29 cellular contexts compared by ENCODE assay signal in the genomic region with DNA sequence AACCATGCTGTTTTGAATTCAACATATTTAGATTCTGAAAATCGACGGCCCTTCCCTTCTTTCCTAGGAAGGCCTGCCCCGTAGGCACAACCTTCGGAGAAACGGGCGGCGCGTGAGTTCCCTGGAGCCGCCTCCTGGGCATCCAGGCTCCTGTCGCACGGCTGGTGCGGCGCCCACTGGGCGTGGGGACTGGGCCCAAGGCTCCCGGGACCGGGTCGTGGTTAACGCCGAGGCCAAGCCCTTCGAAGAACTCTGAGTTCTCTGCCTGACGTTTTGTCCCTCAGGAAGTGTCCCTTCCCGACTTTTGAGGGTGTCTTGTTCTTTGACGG. TPM values are rescaled to one million over a fixed set of nuclear protein-coding genes. Genes with fewer than 3 reads are reported as not detected.
A peak's percentile ranks its signal among the peaks of the same experiment; 100 is the strongest.
DNase-seq lines count a peak whose midpoint lies in the region; ATAC-seq, FAIRE-seq and TF ChIP-seq lines count a peak whose summit lies in the region.
"Had no signal": no experiment of that assay in that cellular context is flagged by ENCODE, and none has a peak within 500 bp of the region (broad histone marks: within the 10 kb centered on the region; RNA-seq: fewer than 3 reads in every experiment).

No MANE protein-coding gene starts in this region.

- H3K27ac ChIP-seq in right atrium auricular region (no peak overlapping the region), right cardiac atrium (ENCODE audit: low read length) (no peak overlapping the region), H1 (ENCODE audit: low read depth, low read length) (no peak overlapping the region), neural progenitor cell (no peak overlapping the region), esophagus squamous epithelium (no peak overlapping the region), ovary (no peak overlapping the region)
- H3K27ac ChIP-seq: ascending aorta, gastrocnemius medialis had no signal

- H4K91ac ChIP-seq in H1 (replicated peaks; ENCODE audit: insufficient read length, low read length): no peak overlapping the region

- peak overlapping the region; percentile 53 to 82 for H3K4me2 ChIP-seq in H1 (ENCODE audit: insufficient read depth in 1 of 2, low read depth in 2 of 2, low read length in 2 of 2)
- no peak overlapping the region for H3K4me2 ChIP-seq in neural progenitor cell

- H2BK20ac ChIP-seq in H1 (ENCODE audit: low read length): 0 out of 2 replicates have a peak overlapping the region, but pooled peaks have one; percentile 26

- H3K27me3 ChIP-seq in right atrium auricular region (peaks cover 29 to 35% of the 10 kb centered on the region in 2 donors), right cardiac atrium (ENCODE audit: control insufficient read depth, insufficient read depth) (no peaks in the 10 kb centered on the region), H1 (replicated peaks in 1 of 4; ENCODE audit: control insufficient read depth in 3 of 4, extremely low read depth in 1 of 4, insufficient read depth in 3 of 4, low read length in 3 of 4) (peaks cover 61 to 75% (median 67%) of the 10 kb centered on the region in 4 experiments), neural progenitor cell (peaks cover 86% of the 10 kb centered on the region), esophagus squamous epithelium (peaks cover 10 to 76% (median 38%) of the 10 kb centered on the region in 4 donors), ovary (no peaks in the 10 kb centered on the region)

- peaks cover 0 to 9% of the 10 kb centered on the region in 2 experiments for H4K20me1 ChIP-seq in H1 (replicated peaks in 1 of 2; ENCODE audit: control insufficient read depth in 1 of 2, insufficient read depth in 2 of 2, low read length in 2 of 2)
- peaks cover 27% of the 10 kb centered on the region for H4K20me1 ChIP-seq in neural progenitor cell (ENCODE audit: low read depth)

- no peak overlapping the region for H3K27ac Mint-ChIP-seq in neural progenitor cell
- H3K27ac Mint-ChIP-seq: activated naive CD8-positive, alpha-beta T cell; natural killer cell had no signal

- H3F3A ChIP-seq in neural progenitor cell (ENCODE audit: low read depth): no peaks in the 10 kb centered on the region

- H3K36me3 Mint-ChIP-seq in neural progenitor cell: no peaks in the 10 kb centered on the region

- H3K27me3 Mint-ChIP-seq in neural progenitor cell (ENCODE audit: insufficient read depth, low read depth): peaks cover 57% of the 10 kb centered on the region

- TF ChIP-seq POLR2A in H1 (IDR thresholded peaks at IDR 0.05; ENCODE audit: control extremely low read depth in 1 of 2, low read depth in 2 of 2, low read length in 2 of 2) (no peak), esophagus squamous epithelium (IDR thresholded peaks at IDR 0.05) (no peak), ovary (IDR thresholded peaks at IDR 0.05) (no peak)

- H2AFZ ChIP-seq in H1 (ENCODE audit: low read length) (0 out of 2 replicates have a peak overlapping the region, but pooled peaks have one; percentile 12), neural progenitor cell (replicated peaks) (no peak overlapping the region)

- H2BK120ac ChIP-seq in H1 (replicated peaks; ENCODE audit: low read depth, low read length): no peak overlapping the region

- H3K9me3 Mint-ChIP-seq in neural progenitor cell: peaks cover 9% of the 10 kb centered on the region

- FAIRE-seq in H1 (lab: Jason Lieb, UNC): no peak
- FAIRE-seq: A204.1, endometrium, H54, islet of Langerhans had no signal

- TF ChIP-seq EP300 in H1 (IDR thresholded peaks at IDR 0.05; ENCODE audit: borderline replicate concordance in 1 of 2, low read depth in 2 of 2, low read length in 2 of 2) (no peak), ovary (IDR thresholded peaks at IDR 0.05) (no peak)

- no peak for TF ChIP-seq RAD21 in H1 (IDR thresholded peaks at IDR 0.05 in 1 of 2, conservative IDR thresholded peaks at IDR 0.05 in 1 of 2; ENCODE audit: low read depth in 2 of 2, low read length in 2 of 2)

- H3K79me2 ChIP-seq in H1 (ENCODE audit: control insufficient read depth in 1 of 2, insufficient read depth in 2 of 2, low read length in 2 of 2) (no peaks in the 10 kb centered on the region), neural progenitor cell (ENCODE audit: low read depth) (no peaks in the 10 kb centered on the region)

- H2BK5ac ChIP-seq in H1 (ENCODE audit: low read depth, low read length): no peak overlapping the region

- H3K4me1 Mint-ChIP-seq in neural progenitor cell: peaks cover 10% of the 10 kb centered on the region

- H4K8ac ChIP-seq in H1 (ENCODE audit: extremely low read depth, insufficient read depth, low read length): no peak overlapping the region

- H2AK5ac ChIP-seq in H1 (ENCODE audit: low read depth, low read length): no peak overlapping the region

- peaks cover 0 to 37% of the 10 kb centered on the region in 2 donors for H3K4me1 ChIP-seq in right atrium auricular region
- H3K4me1 ChIP-seq in right cardiac atrium (ENCODE audit: control insufficient read depth, insufficient read depth, low read length): no peaks in the 10 kb centered on the region
- peaks cover 0 to 19% (median 10%) of the 10 kb centered on the region in 4 experiments; a peak in 6 of 7 replicates for H3K4me1 ChIP-seq in H1 (replicated peaks in 1 of 4; ENCODE audit: control insufficient read depth in 3 of 4, insufficient read depth in 4 of 4, low read length in 3 of 4)
- peaks cover 5% of the 10 kb centered on the region for H3K4me1 ChIP-seq in neural progenitor cell
- peaks cover 17 to 39% (median 27%) of the 10 kb centered on the region in 3 donors for H3K4me1 ChIP-seq in esophagus squamous epithelium
- peaks cover 9% of the 10 kb centered on the region for H3K4me1 ChIP-seq in ovary (ENCODE audit: insufficient read depth)
- H3K4me1 ChIP-seq: BE2C had no signal

- DNase-seq in right atrium auricular region (ENCODE audit: low spot score) (peak; percentile 49), right cardiac atrium (no peak), H1 (ENCODE audit: low read depth in 1 of 2, low spot score in 2 of 2) (peak in 1 of 2 experiments; percentile 64), neural progenitor cell (ENCODE audit: low spot score) (peak; percentile 15), amygdala (lab: John Stamatoyannopoulos, UW) (no peak), kidney tubule cell (ENCODE audit: low spot score) (no peak), esophagus squamous epithelium (lab: John Stamatoyannopoulos, UW) (no peak), ovary (no peak)
- DNase-seq: activated CD4-positive, alpha-beta T cell treated with anti-CD3 and anti-CD28 coated beads, Interleukin-2, amount 50 U/mL, for 4 hours; activated effector memory CD4-positive, alpha-beta T cell treated with Interleukin-2 at 50 U/mL for 16 hours; BE2C; CD8-positive, alpha-beta memory T cell; DMS 273 treated with DMSO at 0.1 percent for 48 hours; gastrocnemius medialis; KBM-7; natural killer cell; NCI-H1417; NCI-H2029 treated with DMSO at 0.1 percent for 48 hours; NCI-H526; SIG-M5; stimulated activated naive CD4-positive, alpha-beta T cell treated with Interleukin-2 at 50 U/mL for 16 hours; SW 1271 had no signal

- H3K14ac ChIP-seq in H1 (ENCODE audit: insufficient read length): no peak overlapping the region

- H2BK15ac ChIP-seq in H1 (ENCODE audit: low read length): no peak overlapping the region

- H3K4me3 ChIP-seq in right atrium auricular region (no peak overlapping the region), right cardiac atrium (ENCODE audit: low read length) (no peak overlapping the region), H1 (ENCODE audit: extremely low read depth in 1 of 4, insufficient read depth in 2 of 4, low read depth in 3 of 4, low read length in 4 of 4) (peak overlapping the region in 2 of 4 experiments; percentile 3 to 57; a peak in 4 of 8 replicates), neural progenitor cell (no peak overlapping the region), esophagus squamous epithelium (peak overlapping the region in 2 of 4 donors; percentile 41 to 57), ovary (no peak overlapping the region)

- TF ChIP-seq CTCF in right atrium auricular region (IDR thresholded peaks at IDR 0.05) (no peak), H1 (IDR thresholded peaks at IDR 0.05; ENCODE audit: control extremely low read depth in 1 of 3, insufficient read depth in 1 of 3, low read depth in 1 of 3, low read length in 3 of 3) (no peak), neural progenitor cell (IDR thresholded peaks at IDR 0.05) (no peak), esophagus squamous epithelium (IDR thresholded peaks at IDR 0.05) (peak in 1 of 6 experiments; percentile 5), ovary (IDR thresholded peaks at IDR 0.05) (no peak)

- WGBS in right cardiac atrium: 22% methylated on average over 23 of the region's 23 CpGs
- 3% methylated on average over 21 of the region's 23 CpGs; no CpG with 5 or more reads in 1 of the 2 experiments for WGBS in H1 (ENCODE audit: extremely low coverage in 1 of 2, insufficient coverage in 1 of 2, insufficient read length in 1 of 2, insufficient replicate concordance in 2 of 2, low coverage in 1 of 2, low lambda C conversion rate in 2 of 2, missing lambda C conversion rate in 1 of 2), 2 experiments
- 40% methylated on average over 1 of the region's 23 CpGs; no CpG with 5 or more reads in 1 of the 2 donors for WGBS in esophagus squamous epithelium, 2 donors
- 6 to 12% (median 7%) methylated on average over 23 of the region's 23 CpGs for WGBS in ovary, 3 donors

- H2BK12ac ChIP-seq in H1 (ENCODE audit: low read depth, low read length): 0 out of 2 replicates have a peak overlapping the region, but pooled peaks have one; percentile 50

- no peak overlapping the region for H3K4ac ChIP-seq in H1 (replicated peaks; ENCODE audit: insufficient read length, low read depth, low read length)

- H3K9me3 ChIP-seq in right atrium auricular region (no peaks in the 10 kb centered on the region), right cardiac atrium (ENCODE audit: control insufficient read depth, low read length) (peaks cover 2% of the 10 kb centered on the region), H1 (ENCODE audit: insufficient read depth in 2 of 2, low read depth in 1 of 2, low read length in 1 of 2) (no peaks in the 10 kb centered on the region), neural progenitor cell (ENCODE audit: low read depth) (no peaks in the 10 kb centered on the region), esophagus squamous epithelium (no peaks in the 10 kb centered on the region), ovary (no peaks in the 10 kb centered on the region)
- H3K9me3 ChIP-seq: ascending aorta, BE2C, gastrocnemius medialis had no signal

- CTCF ChIA-PET in H1 (lab: Charles Lee; ENCODE audit: partially characterized antibody): interaction anchor here (1.3 to 5.9 kb wide), 5 partner anchors 10 to 35 kb away, joined by 4 to 35 read pairs (median 16); no protein-coding TSS in a partner anchor

- H3K23me2 ChIP-seq in H1 (ENCODE audit: low read depth, low read length): peaks cover 2% of the 10 kb centered on the region; the same call in 1 of the 2 replicates

- ATAC-seq in right cardiac atrium: no peak
- ATAC-seq: gastrocnemius medialis, Panc1 had no signal

- no peak overlapping the region for H4K5ac ChIP-seq in H1 (ENCODE audit: insufficient read length, low read depth, low read length)

- no peak overlapping the region for H3K4me3 Mint-ChIP-seq in neural progenitor cell
- H3K4me3 Mint-ChIP-seq: activated naive CD8-positive, alpha-beta T cell; CD8-positive, alpha-beta memory T cell; natural killer cell had no signal

- H3K56ac ChIP-seq in H1 (replicated peaks; ENCODE audit: insufficient read length, low read depth, low read length): no peak overlapping the region

- H3K9ac ChIP-seq in H1 (replicated peaks in 1 of 4; ENCODE audit: extremely low read depth in 1 of 4, low read depth in 3 of 4, low read length in 3 of 4) (no peak overlapping the region), neural progenitor cell (no peak overlapping the region)

- H3K79me1 ChIP-seq in H1 (ENCODE audit: low read depth, low read length): no peaks in the 10 kb centered on the region

- H3K36me3 ChIP-seq in right atrium auricular region (no peaks in the 10 kb centered on the region), H1 (ENCODE audit: control insufficient read depth in 2 of 4, insufficient read depth in 4 of 4, low read length in 3 of 4) (peaks cover 0 to 5% (median 0%) of the 10 kb centered on the region in 4 experiments; a peak in 1 of 8 replicates), neural progenitor cell (no peaks in the 10 kb centered on the region), esophagus squamous epithelium (no peaks in the 10 kb centered on the region), ovary (no peaks in the 10 kb centered on the region)
- H3K36me3 ChIP-seq: ascending aorta, BE2C, gastrocnemius medialis had no signal

- H3K23ac ChIP-seq in H1 (ENCODE audit: insufficient read length): no peak overlapping the region

- H3K18ac ChIP-seq in H1 (ENCODE audit: extremely low read depth, low read length): no peak overlapping the region

- intact Hi-C loops in right cardiac atrium (cut with DNase I): loop anchor here in 3 of 4 donors (5.0 to 10.0 kb wide), 3 partner anchors 783 to 853 kb away; no protein-coding TSS in a partner anchor
- intact Hi-C loops in esophagus squamous epithelium (cut with DNase I): loop anchor here (5.0 kb wide), 1 partner anchor 855 kb away; no protein-coding TSS in a partner anchor
- intact Hi-C loops in ovary (cut with DNase I): no loop called here

- POLR2A ChIA-PET in H1 (lab: Charles Lee; ENCODE audit: partially characterized antibody): interaction anchor here (0.9 kb wide), 1 partner anchor 21 kb away, joined by 3 read pairs; no protein-coding TSS in a partner anchor

RNA-seq across cellular contexts. Expression of a gene that starts 19.2 kb away (rescaled TPM):
- total RNA-seq in right atrium auricular region (1 to 10 TPM; 2.1 to 3.6 TPM), right cardiac atrium (1 to 10 TPM; 2.0 to 4.4 (median 2.8) TPM), neural progenitor cell (ENCODE audit: low replicate concordance) (2.8 and 2.9 TPM in 2 replicates), esophagus squamous epithelium (under 1 TPM in 2 of 4 donors, not detected in 2; 0.15 to 0.19 TPM), ovary (under 1 TPM in 6 of 7 donors, not detected in 1; 0.08 to 0.60 (median 0.20) TPM)
- polyA plus RNA-seq in right cardiac atrium (1.1 TPM), H1 (2011; rRNA removed) (0.09 and 0.14 TPM in 2 replicates), ovary (under 1 TPM; 0.10 to 0.42 TPM)
- 0.24 and 0.42 TPM in 2 replicates for total RNA-seq in H1 (2021; fragmentation: NEBNext Ultra II Directional; extraction: Animal tissue kit (Norgen Biotek cat#: 25700))
- 0.14 TPM for polyA plus RNA-seq in H1 (2011; cell fraction: cytosol; rRNA removed)
- 0.19 TPM for polyA plus RNA-seq in H1 (2011; cell fraction: nucleus; rRNA removed)
- polyA plus RNA-seq in H1 (2012, experiment 1 of 2): 0.04 to 0.13 TPM (median 0.10 TPM) in 3 of 4 replicates, not detected in the other
- polyA plus RNA-seq in H1 (2012, experiment 2 of 2): not detected
- polyA plus RNA-seq in H1 (2013, experiment 1 of 2): 0.12 TPM
- 0.11 TPM for polyA plus RNA-seq in H1 (2013, experiment 2 of 2)
- 0.22 and 0.35 TPM in 2 replicates for polyA minus RNA-seq in H1 (2011; rRNA and poly(A)+ RNA removed)
- polyA minus RNA-seq in H1 (2011; cell fraction: cytosol; rRNA and poly(A)+ RNA removed): not detected
- polyA minus RNA-seq in H1 (2011; cell fraction: nucleus; rRNA and poly(A)+ RNA removed): 0.40 TPM
- total RNA-seq: CD8-positive, alpha-beta memory T cell; natural killer cell had no signal
- polyA plus RNA-seq: CD8-positive, alpha-beta memory T cell had no signal

Comparison
In these comparisons a context has a peak if more than half of its experiments do, and no peak if none do; other contexts are left out.
1. DNase-seq: peak in right atrium auricular region (single experiment) and neural progenitor cell (single experiment); none in right cardiac atrium (0 of 3), amygdala (0 of 56), kidney tubule cell (single experiment), esophagus squamous epithelium (single experiment) and ovary (0 of 5).
2. intact Hi-C loops: an anchor here in right cardiac atrium (5.0 to 10.0 kb wide) and esophagus squamous epithelium (5.0 kb wide); none called in ovary.